In the genomic region with DNA sequence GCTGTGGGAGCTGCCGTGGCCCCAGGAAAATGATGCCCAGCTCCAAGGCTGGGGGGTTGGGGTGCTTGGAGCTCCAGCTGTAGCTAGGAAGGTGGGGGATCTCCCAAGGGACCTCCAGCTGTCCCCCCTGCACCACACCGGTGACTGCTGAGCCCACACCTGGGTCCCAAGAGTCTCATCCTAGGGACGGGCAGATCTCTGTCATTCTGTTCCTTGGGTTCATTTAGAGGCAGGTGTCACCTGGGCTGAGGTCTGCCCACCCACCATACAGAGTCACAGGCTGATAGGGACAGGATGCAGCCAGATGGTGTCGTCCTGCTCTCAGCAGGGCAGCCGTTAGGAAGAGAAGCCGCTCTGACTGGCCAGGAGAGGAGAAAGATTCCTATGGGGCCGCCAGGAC, we compare ENCODE assay signal across 28 cellular contexts. TPM values are rescaled to one million over a fixed set of nuclear protein-coding genes. Genes with fewer than 3 reads are reported as not detected.
DNase-seq lines count a peak whose midpoint lies in the region; ATAC-seq and TF ChIP-seq lines count a peak whose summit lies in the region.
"Had no signal": no experiment of that assay in that cellular context is flagged by ENCODE, and none has a peak within 500 bp of the region (broad histone marks: within the 10 kb centered on the region; RNA-seq: fewer than 3 reads in every experiment).

No MANE protein-coding gene starts in this region.

- H3K4me1 ChIP-seq in osteoblast (ENCODE audit: insufficient read depth, low read length): peaks cover 4% of the 10 kb centered on the region
- H3K4me1 ChIP-seq: neural progenitor cell had no signal

- no peak overlapping the region for H3K27ac Mint-ChIP-seq in activated T-helper 17 cell treated with anti-CD3 and anti-CD28 coated beads, Interleukin-2, amount 50 U/mL, for 72 hours
- H3K27ac Mint-ChIP-seq: activated CD4-positive, alpha-beta T cell treated with anti-CD3 and anti-CD28 coated beads for 36 hours; activated CD8-positive, alpha-beta memory T cell treated with anti-CD3 and anti-CD28 coated beads, Interleukin-2, amount 10 ng/mL, durations not matched to agents 7 days and 5 days; activated naive CD4-positive, alpha-beta T cell treated with anti-CD3 and anti-CD28 coated beads, Interleukin-2, amount 50 U/mL, for 72 hours; CD8-positive, alpha-beta T cell; neural progenitor cell had no signal

- H3K36me3 ChIP-seq in osteoblast (ENCODE audit: insufficient read depth, low read length): no peaks in the 10 kb centered on the region
- H3K36me3 ChIP-seq: ascending aorta, left lung, neural progenitor cell, thoracic aorta had no signal

- no peaks in the 10 kb centered on the region for H3K9me3 ChIP-seq in osteoblast (ENCODE audit: low read depth, low read length)
- H3K9me3 ChIP-seq: ascending aorta, left lung, thoracic aorta had no signal

- no peaks in the 10 kb centered on the region for H3K36me3 Mint-ChIP-seq in activated T-helper 17 cell treated with anti-CD3 and anti-CD28 coated beads, Interleukin-2, amount 50 U/mL, for 72 hours (ENCODE audit: low read depth)
- H3K36me3 Mint-ChIP-seq: activated CD8-positive, alpha-beta memory T cell treated with anti-CD3 and anti-CD28 coated beads, Interleukin-2, amount 10 ng/mL, durations not matched to agents 7 days and 5 days; CD8-positive, alpha-beta T cell; immature natural killer cell; neural progenitor cell had no signal

- H3K9me3 Mint-ChIP-seq in activated T-helper 17 cell treated with anti-CD3 and anti-CD28 coated beads, Interleukin-2, amount 50 U/mL, for 72 hours: no peaks in the 10 kb centered on the region
- H3K9me3 Mint-ChIP-seq: activated naive CD4-positive, alpha-beta T cell treated with anti-CD3 and anti-CD28 coated beads, Interleukin-2, amount 50 U/mL, for 72 hours; CD8-positive, alpha-beta T cell; immature natural killer cell; neural progenitor cell had no signal

- H3K4me1 Mint-ChIP-seq in activated T-helper 17 cell treated with anti-CD3 and anti-CD28 coated beads, Interleukin-2, amount 50 U/mL, for 72 hours: no peaks in the 10 kb centered on the region

- no peaks in the 10 kb centered on the region for H3K79me2 ChIP-seq in osteoblast (ENCODE audit: insufficient read depth, low read length)

- H2AFZ ChIP-seq in osteoblast (ENCODE audit: low read length): no peak overlapping the region
- H2AFZ ChIP-seq: neural progenitor cell had no signal

- peak overlapping the region; percentile 48 for H3K4me3 Mint-ChIP-seq in activated T-helper 17 cell treated with anti-CD3 and anti-CD28 coated beads, Interleukin-2, amount 50 U/mL, for 72 hours
- H3K4me3 Mint-ChIP-seq: activated CD4-positive, alpha-beta T cell treated with anti-CD3 and anti-CD28 coated beads for 36 hours; activated CD8-positive, alpha-beta memory T cell treated with anti-CD3 and anti-CD28 coated beads, Interleukin-2, amount 10 ng/mL, durations not matched to agents 7 days and 5 days; CD8-positive, alpha-beta T cell had no signal

- no peak overlapping the region for H3K4me3 ChIP-seq in GM12865 (ENCODE audit: low read depth, low read length)
- H3K4me3 ChIP-seq in osteoblast (ENCODE audit: insufficient read depth, low read length): no peak overlapping the region
- H3K4me3 ChIP-seq: ascending aorta, left lung, neural progenitor cell, thoracic aorta had no signal

- ATAC-seq in activated T-helper 17 cell treated with anti-CD3 and anti-CD28 coated beads, Interleukin-2, amount 50 U/mL, for 72 hours (replicated peaks): no peak
- ATAC-seq in HG03571 (IDR thresholded peaks at IDR 0.05; ENCODE audit: unreplicated experiment) (no peak), HG03439 (IDR thresholded peaks at IDR 0.05; ENCODE audit: unreplicated experiment) (no peak), GM19324 (IDR thresholded peaks at IDR 0.05; ENCODE audit: low FRiP score, unreplicated experiment) (no peak)
- ATAC-seq: activated CD4-positive, alpha-beta T cell treated with anti-CD3 and anti-CD28 coated beads for 36 hours; activated CD8-positive, alpha-beta memory T cell treated with anti-CD3 and anti-CD28 coated beads, Interleukin-2, amount 10 ng/mL, durations not matched to agents 7 days and 5 days; activated naive CD4-positive, alpha-beta T cell treated with anti-CD3 and anti-CD28 coated beads, Interleukin-2, amount 50 U/mL, for 72 hours; CD8-positive, alpha-beta T cell; left lung had no signal

- TF ChIP-seq CTCF in GM12865 (IDR thresholded peaks at IDR 0.05; ENCODE audit: insufficient read depth, low read depth, low read length, missing control alignments) (no peak), osteoblast (IDR thresholded peaks at IDR 0.05; ENCODE audit: extremely low read depth, low read depth, low read length) (no peak)

- no peak overlapping the region for H3K27ac ChIP-seq in osteoblast (ENCODE audit: low read depth, low read length)
- H3K27ac ChIP-seq: ascending aorta, neural progenitor cell, thoracic aorta had no signal

- no peaks in the 10 kb centered on the region for H4K20me1 ChIP-seq in osteoblast (ENCODE audit: insufficient read depth, low read length)

- DNase-seq in GM12865 (ENCODE audit: low read depth): peak; percentile 41
- DNase-seq in NCI-H2171 (lab: John Stamatoyannopoulos, UW): peak; percentile 52
- DNase-seq in osteoblast (ENCODE audit: insufficient read length, low spot score, missing footprints): peak; percentile 62
- no peak for DNase-seq in DMS153 treated with DMSO at 0.1 percent for 48 hours (lab: John Stamatoyannopoulos, UW; ENCODE audit: unreplicated experiment)
- DNase-seq: activated CD4-positive, alpha-beta T cell treated with anti-CD3 and anti-CD28 coated beads for 36 hours; activated CD8-positive, alpha-beta memory T cell treated with anti-CD3 and anti-CD28 coated beads, Interleukin-2, amount 10 ng/mL, durations not matched to agents 7 days and 5 days; CD8-positive, alpha-beta T cell; central memory CD4-positive, alpha-beta T cell; GF-D8; NCI-H1092 treated with DMSO at 0.1 percent for 48 hours; NCI-H2081; NCI-H446 treated with DMSO at 0.1 percent for 48 hours; small intestine; stimulated activated CD4-positive, alpha-beta T cell treated with anti-CD3 and anti-CD28 coated beads, Interleukin-2, amount 100 ng/mL, for 48 hours; stimulated activated naive CD4-positive, alpha-beta T cell had no signal

- H3K4me2 ChIP-seq in osteoblast (ENCODE audit: insufficient read depth, low read length): no peak overlapping the region
- H3K4me2 ChIP-seq: neural progenitor cell had no signal

- H3K27me3 ChIP-seq in osteoblast (ENCODE audit: insufficient read depth, low read length): peaks cover 2% of the 10 kb centered on the region
- H3K27me3 ChIP-seq: ascending aorta had no signal

- no peaks in the 10 kb centered on the region for H3K27me3 Mint-ChIP-seq in activated T-helper 17 cell treated with anti-CD3 and anti-CD28 coated beads, Interleukin-2, amount 50 U/mL, for 72 hours

RNA-seq across cellular contexts. Expression of a gene that starts 5.3 kb away (rescaled TPM):
- total RNA-seq in activated T-helper 17 cell treated with anti-CD3 and anti-CD28 coated beads, Interleukin-2, amount 50 U/mL, for 72 hours: not detected
- under 0.01 TPM in 2 replicates for total RNA-seq in osteoblast
- total RNA-seq: activated CD4-positive, alpha-beta T cell treated with anti-CD3 and anti-CD28 coated beads for 36 hours; activated naive CD4-positive, alpha-beta T cell treated with anti-CD3 and anti-CD28 coated beads, Interleukin-2, amount 50 U/mL, for 72 hours; CD8-positive, alpha-beta T cell; epithelial cell of proximal tubule; HT1080; LHCN-M2 had no signal
